Comparison of ENCODE assay signal across 9 cellular contexts in the genomic region with DNA sequence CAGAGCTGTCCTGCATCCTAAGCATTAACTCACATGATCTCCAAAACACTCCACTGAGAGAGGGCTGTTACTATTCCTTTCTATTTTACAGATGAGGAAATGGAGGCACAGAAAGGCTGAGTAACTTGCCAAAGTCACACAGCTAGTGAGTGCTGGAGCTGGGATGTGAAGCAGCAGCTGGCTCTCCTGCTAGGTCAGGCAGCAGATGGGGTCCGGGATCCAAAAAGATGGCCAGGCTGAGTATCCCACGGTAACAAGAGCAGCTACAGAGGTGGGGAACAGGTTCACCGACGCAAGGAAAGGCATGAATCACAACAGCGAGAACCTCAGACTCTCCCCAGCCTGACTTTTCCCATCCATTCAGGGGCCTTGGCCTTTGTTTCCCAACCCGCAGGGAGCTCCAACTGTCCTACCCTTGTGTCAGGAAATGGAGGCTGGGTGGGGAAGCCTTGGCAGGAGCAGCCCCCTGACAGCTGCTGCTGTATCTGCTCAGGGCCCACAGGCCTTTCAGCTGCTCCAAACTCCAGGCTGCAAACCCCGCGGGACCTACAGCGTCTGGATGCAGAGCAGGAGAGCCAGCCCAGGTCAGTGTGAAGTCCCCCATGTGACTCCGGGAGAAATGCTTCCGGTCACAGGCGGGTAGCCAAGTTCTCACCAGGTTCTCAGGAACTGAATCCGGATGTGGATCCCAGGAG. TPM values are rescaled to one million over a fixed set of nuclear protein-coding genes. Genes with fewer than 3 reads are reported as not detected.
DNase-seq lines count a peak whose midpoint lies in the region; ATAC-seq and TF ChIP-seq lines count a peak whose summit lies in the region.
"Had no signal": no experiment of that assay in that cellular context is flagged by ENCODE, and none has a peak within 500 bp of the region (broad histone marks: within the 10 kb centered on the region; RNA-seq: fewer than 3 reads in every experiment).

No MANE protein-coding gene starts in this region.

- H3K4me2 ChIP-seq in GM23248 (ENCODE audit: unreplicated experiment) = peak overlapping the region; percentile 44

- peak overlapping the region; percentile 93 for H3K27ac ChIP-seq in GM23248
- peak overlapping the region; percentile 62 for H3K27ac ChIP-seq in VCaP
- peak overlapping the region; percentile 39 to 67 (median 60) for H3K27ac ChIP-seq in gastrocnemius medialis

- no peaks in the 10 kb centered on the region for H3K27me3 ChIP-seq in GM23248 (replicated peaks; ENCODE audit: insufficient read depth)
- no peaks in the 10 kb centered on the region for H3K27me3 ChIP-seq in gastrocnemius medialis

- H3K9ac ChIP-seq in GM23248 = peak overlapping the region; percentile 76

- H3K9me3 Mint-ChIP-seq in activated T-helper 2 cell treated with anti-CD3 and anti-CD28 coated beads, Interferon-gamma antibody, Interleukin-2, Interleukin-4, amounts not matched to agents 10 μg/mL and 5 μg/mL and 100 μg/mL, durations not matched to agents 14 hours and 24 hours and 36 hours = no peaks in the 10 kb centered on the region

- DNase-seq in GM23248 (peak; percentile 75), cardiac septum (ENCODE audit: low spot score) (peak; percentile 87), gastrocnemius medialis (peak; percentile 30 to 73), NCI-H2196 (lab: John Stamatoyannopoulos, UW; ENCODE audit: unreplicated experiment) (no peak), amygdala (lab: John Stamatoyannopoulos, UW) (no peak), NCI-H1436 (lab: John Stamatoyannopoulos, UW) (no peak)
- DNase-seq in activated T-helper 2 cell treated with anti-CD3 and anti-CD28 coated beads, Interferon-gamma antibody, Interleukin-2, Interleukin-4, amounts not matched to agents 10 μg/mL and 5 μg/mL and 100 μg/mL, durations not matched to agents 14 hours and 24 hours and 36 hours (ENCODE audit: low spot score) = no peak

- H3F3A ChIP-seq in GM23248 (ENCODE audit: insufficient read depth) = peaks cover 47% of the 10 kb centered on the region

- no peaks in the 10 kb centered on the region for H3K9me3 ChIP-seq in GM23248 (ENCODE audit: low read depth)
- H3K9me3 ChIP-seq in gastrocnemius medialis = no peaks in the 10 kb centered on the region

- H3K36me3 Mint-ChIP-seq in activated T-helper 2 cell treated with anti-CD3 and anti-CD28 coated beads, Interferon-gamma antibody, Interleukin-2, Interleukin-4, amounts not matched to agents 10 μg/mL and 5 μg/mL and 100 μg/mL, durations not matched to agents 14 hours and 24 hours and 36 hours (ENCODE audit: low read depth) = no peaks in the 10 kb centered on the region

- intact Hi-C loops in cardiac septum (cut with DNase I) (no loop called here), gastrocnemius medialis (cut with DNase I; ENCODE audit: low total_unique reads) (no loop called here)
- intact Hi-C loops in activated T-helper 2 cell treated with anti-CD3 and anti-CD28 coated beads, Interferon-gamma antibody, Interleukin-2, Interleukin-4, amounts not matched to agents 10 μg/mL and 5 μg/mL and 100 μg/mL, durations not matched to agents 14 hours and 24 hours and 36 hours (cut with micrococcal nuclease) = no loop called here

- H3K27ac Mint-ChIP-seq in activated T-helper 2 cell treated with anti-CD3 and anti-CD28 coated beads, Interferon-gamma antibody, Interleukin-2, Interleukin-4, amounts not matched to agents 10 μg/mL and 5 μg/mL and 100 μg/mL, durations not matched to agents 14 hours and 24 hours and 36 hours = no peak overlapping the region

- no peaks in the 10 kb centered on the region for H4K20me1 ChIP-seq in GM23248 (ENCODE audit: insufficient read depth)

- no peak overlapping the region for H3K4me3 Mint-ChIP-seq in activated T-helper 2 cell treated with anti-CD3 and anti-CD28 coated beads, Interferon-gamma antibody, Interleukin-2, Interleukin-4, amounts not matched to agents 10 μg/mL and 5 μg/mL and 100 μg/mL, durations not matched to agents 14 hours and 24 hours and 36 hours (ENCODE audit: low read depth)

- in situ Hi-C loops in GM23248 (cut with MboI) = no loop called here
- in situ Hi-C loops in gastrocnemius medialis (cut with MboI; ENCODE audit: low sequenced_read_pairs in 4 of 4) = no loop called here

- no peaks in the 10 kb centered on the region for H3K4me1 Mint-ChIP-seq in activated T-helper 2 cell treated with anti-CD3 and anti-CD28 coated beads, Interferon-gamma antibody, Interleukin-2, Interleukin-4, amounts not matched to agents 10 μg/mL and 5 μg/mL and 100 μg/mL, durations not matched to agents 14 hours and 24 hours and 36 hours (ENCODE audit: low read depth)

- TF ChIP-seq CTCF in VCaP (conservative IDR thresholded peaks at IDR 0.05) (no peak), gastrocnemius medialis (IDR thresholded peaks at IDR 0.05 in 4 of 5, conservative IDR thresholded peaks at IDR 0.05 in 1 of 5) (no peak)

- H3K4me1 ChIP-seq in GM23248 (ENCODE audit: insufficient read depth) (peaks cover 83% of the 10 kb centered on the region), gastrocnemius medialis (peaks cover 34 to 37% of the 10 kb centered on the region in 2 donors)

- H3K4me3 ChIP-seq in GM23248 (no peak overlapping the region), gastrocnemius medialis (no peak overlapping the region)

- H3K36me3 ChIP-seq in GM23248 (ENCODE audit: low read depth) (no peaks in the 10 kb centered on the region), gastrocnemius medialis (no peaks in the 10 kb centered on the region)

- no peaks in the 10 kb centered on the region for H3K9me2 ChIP-seq in GM23248 (ENCODE audit: insufficient read depth)

- H3K79me2 ChIP-seq in GM23248 (ENCODE audit: insufficient read depth) = no peaks in the 10 kb centered on the region

- peak; percentile 32 to 67 for ATAC-seq in gastrocnemius medialis

- 26% methylated on average over 12 to 13 of the region's 13 CpGs for WGBS in GM23248 (ENCODE audit: low coverage in 1 of 2, low lambda C conversion rate in 2 of 2, missing lambda C conversion rate in 2 of 2), 2 experiments

- TF ChIP-seq POLR2A in gastrocnemius medialis (IDR thresholded peaks at IDR 0.05) = no peak

- H2AFZ ChIP-seq in GM23248 = peak overlapping the region; percentile 55

- peaks cover 2% of the 10 kb centered on the region for H3K27me3 Mint-ChIP-seq in activated T-helper 2 cell treated with anti-CD3 and anti-CD28 coated beads, Interferon-gamma antibody, Interleukin-2, Interleukin-4, amounts not matched to agents 10 μg/mL and 5 μg/mL and 100 μg/mL, durations not matched to agents 14 hours and 24 hours and 36 hours (ENCODE audit: low read depth)

RNA-seq across cellular contexts. Expression of a gene that starts 29.5 kb away (rescaled TPM):
- total RNA-seq in GM23248 (2014; rRNA removed; shearing (Covaris generic)) = 189 and 225 TPM in 2 replicates
- 237 and 239 TPM in 2 replicates for polyA plus RNA-seq in GM23248 (2016; fragmentation: Nextera tagmentation; extraction: Ambion mirVana)
- total RNA-seq in cardiac septum = 980 TPM
- 10 to 100 TPM in 1 of 4 donors, 1 to 10 TPM in 3; 4.1 to 31.7 (median 7.2) TPM for total RNA-seq in gastrocnemius medialis
- total RNA-seq in activated T-helper 2 cell treated with anti-CD3 and anti-CD28 coated beads, Interferon-gamma antibody, Interleukin-2, Interleukin-4, amounts not matched to agents 10 μg/mL and 5 μg/mL and 100 μg/mL, durations not matched to agents 14 hours and 24 hours and 36 hours = not detected in 2 replicates
- total RNA-seq: T-helper 1 cell treated with Interleukin-12 subunit alpha and Interleukin-12 subunit beta and Interleukin-4 antibody, amounts not matched to agents 30 ng/mL and 1 ng/mL, for 36 hours had no signal

Comparison
In these comparisons a context has a peak if more than half of its experiments do, and no peak if none do; other contexts are left out.
1. DNase-seq: peak in GM23248 (single experiment), cardiac septum (single experiment) and gastrocnemius medialis (2 of 2); none in NCI-H2196 (single experiment), amygdala (0 of 56), activated T-helper 2 cell treated with anti-CD3 and anti-CD28 coated beads, Interferon-gamma antibody, Interleukin-2, Interleukin-4, amounts not matched to agents 10 μg/mL and 5 μg/mL and 100 μg/mL, durations not matched to agents 14 hours and 24 hours and 36 hours (single experiment) and NCI-H1436 (single experiment).
2. Peak in every context shown above with its lines, with median percentiles within 50 percentile points of each other: H3K27ac ChIP-seq.